1 cellular context compared by ENCODE assay signal in the genomic region with DNA sequence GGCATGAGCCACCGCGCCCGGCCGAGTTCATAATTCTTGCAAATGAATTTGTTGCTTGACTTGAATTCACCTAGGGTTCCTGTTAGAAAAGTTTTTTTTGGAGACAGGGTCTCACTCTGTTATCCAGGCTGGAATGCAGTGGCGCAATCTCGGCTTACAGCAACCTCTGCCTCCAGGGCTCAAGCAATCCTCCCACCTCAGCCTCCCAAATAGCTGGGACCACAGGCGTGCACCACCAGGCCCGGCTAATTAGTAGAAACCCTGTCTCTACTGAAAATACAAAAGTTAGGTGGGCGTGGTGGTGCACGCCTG.
TF ChIP-seq lines count a peak whose summit lies in the region.

No MANE protein-coding gene starts in this region.

TF ChIP-seq in HepG2, 621 proteins besides CTCF, POLR2A, EP300 and RAD21 (continued from another document and continues in another):
- TF ChIP-seq HMGXB4 (CRISPR knock-in tag; IDR thresholded peaks at IDR 0.05; ENCODE audit: borderline replicate concordance in 1 of 2, low read depth in 1 of 2) (0 out of 4 replicates have a peak, but pooled peaks of 1 of the 2 experiments have one; percentile 3), NPAS2 (CRISPR knock-in tag; IDR thresholded peaks at IDR 0.05; ENCODE audit: borderline replicate concordance) (no peak), ZNF770 (CRISPR knock-in tag; IDR thresholded peaks at IDR 0.05) (peak; percentile 90), ZKSCAN8 (CRISPR knock-in tag; IDR thresholded peaks at IDR 0.05; ENCODE audit: borderline replicate concordance) (no peak), ZFP82 (CRISPR knock-in tag; IDR thresholded peaks at IDR 0.05; ENCODE audit: borderline replicate concordance) (no peak), ZNF337 (CRISPR knock-in tag; IDR thresholded peaks at IDR 0.05; ENCODE audit: borderline replicate concordance, low read depth) (no peak), PCBP1 (IDR thresholded peaks at IDR 0.05; ENCODE audit: borderline replicate concordance, low read depth, low read length) (no peak), STAG1 (CRISPR knock-in tag; IDR thresholded peaks at IDR 0.05) (no peak), ZFP36 (IDR thresholded peaks at IDR 0.05; ENCODE audit: borderline replicate concordance, low read depth, low read length, partially characterized antibody) (no peak), ZHX2 (IDR thresholded peaks at IDR 0.05; ENCODE audit: low read depth) (no peak), ZHX2 (CRISPR knock-in tag; IDR thresholded peaks at IDR 0.05; ENCODE audit: borderline replicate concordance) (no peak), PAXIP1 (CRISPR knock-in tag; conservative IDR thresholded peaks at IDR 0.05) (no peak), MEIS1 (CRISPR knock-in tag; IDR thresholded peaks at IDR 0.05; ENCODE audit: borderline replicate concordance) (no peak), TCF7L2 (IDR thresholded peaks at IDR 0.05; ENCODE audit: low read depth, low read length) (no peak), ADNP (CRISPR knock-in tag; IDR thresholded peaks at IDR 0.05) (no peak), ZNF660 (CRISPR knock-in tag; IDR thresholded peaks at IDR 0.05; ENCODE audit: borderline replicate concordance, low read depth) (no peak), NFKB2 (CRISPR knock-in tag; IDR thresholded peaks at IDR 0.05; ENCODE audit: borderline replicate concordance) (no peak), ZFX (CRISPR knock-in tag; IDR thresholded peaks at IDR 0.05; ENCODE audit: low read depth) (no peak)
- TF ChIP-seq, protein P1, sequence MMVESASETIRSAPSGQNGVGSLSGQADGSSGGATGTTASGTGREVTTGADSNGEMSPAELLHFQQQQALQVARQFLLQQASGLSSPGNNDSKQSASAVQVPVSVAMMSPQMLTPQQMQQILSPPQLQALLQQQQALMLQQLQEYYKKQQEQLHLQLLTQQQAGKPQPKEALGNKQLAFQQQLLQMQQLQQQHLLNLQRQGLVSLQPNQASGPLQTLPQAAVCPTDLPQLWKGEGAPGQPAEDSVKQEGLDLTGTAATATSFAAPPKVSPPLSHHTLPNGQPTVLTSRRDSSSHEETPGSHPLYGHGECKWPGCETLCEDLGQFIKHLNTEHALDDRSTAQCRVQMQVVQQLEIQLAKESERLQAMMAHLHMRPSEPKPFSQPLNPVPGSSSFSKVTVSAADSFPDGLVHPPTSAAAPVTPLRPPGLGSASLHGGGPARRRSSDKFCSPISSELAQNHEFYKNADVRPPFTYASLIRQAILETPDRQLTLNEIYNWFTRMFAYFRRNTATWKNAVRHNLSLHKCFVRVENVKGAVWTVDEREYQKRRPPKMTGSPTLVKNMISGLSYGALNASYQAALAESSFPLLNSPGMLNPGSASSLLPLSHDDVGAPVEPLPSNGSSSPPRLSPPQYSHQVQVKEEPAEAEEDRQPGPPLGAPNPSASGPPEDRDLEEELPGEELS (CRISPR knock-in tag; IDR thresholded peaks at IDR 0.05): 0 out of 2 replicates have a peak, but pooled peaks have one; percentile 5
- TF ChIP-seq, protein P2, sequence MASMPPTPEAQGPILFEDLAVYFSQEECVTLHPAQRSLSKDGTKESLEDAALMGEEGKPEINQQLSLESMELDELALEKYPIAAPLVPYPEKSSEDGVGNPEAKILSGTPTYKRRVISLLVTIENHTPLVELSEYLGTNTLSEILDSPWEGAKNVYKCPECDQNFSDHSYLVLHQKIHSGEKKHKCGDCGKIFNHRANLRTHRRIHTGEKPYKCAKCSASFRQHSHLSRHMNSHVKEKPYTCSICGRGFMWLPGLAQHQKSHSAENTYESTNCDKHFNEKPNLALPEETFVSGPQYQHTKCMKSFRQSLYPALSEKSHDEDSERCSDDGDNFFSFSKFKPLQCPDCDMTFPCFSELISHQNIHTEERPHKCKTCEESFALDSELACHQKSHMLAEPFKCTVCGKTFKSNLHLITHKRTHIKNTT (CRISPR knock-in tag; IDR thresholded peaks at IDR 0.05): no peak
- TF ChIP-seq, protein P3, sequence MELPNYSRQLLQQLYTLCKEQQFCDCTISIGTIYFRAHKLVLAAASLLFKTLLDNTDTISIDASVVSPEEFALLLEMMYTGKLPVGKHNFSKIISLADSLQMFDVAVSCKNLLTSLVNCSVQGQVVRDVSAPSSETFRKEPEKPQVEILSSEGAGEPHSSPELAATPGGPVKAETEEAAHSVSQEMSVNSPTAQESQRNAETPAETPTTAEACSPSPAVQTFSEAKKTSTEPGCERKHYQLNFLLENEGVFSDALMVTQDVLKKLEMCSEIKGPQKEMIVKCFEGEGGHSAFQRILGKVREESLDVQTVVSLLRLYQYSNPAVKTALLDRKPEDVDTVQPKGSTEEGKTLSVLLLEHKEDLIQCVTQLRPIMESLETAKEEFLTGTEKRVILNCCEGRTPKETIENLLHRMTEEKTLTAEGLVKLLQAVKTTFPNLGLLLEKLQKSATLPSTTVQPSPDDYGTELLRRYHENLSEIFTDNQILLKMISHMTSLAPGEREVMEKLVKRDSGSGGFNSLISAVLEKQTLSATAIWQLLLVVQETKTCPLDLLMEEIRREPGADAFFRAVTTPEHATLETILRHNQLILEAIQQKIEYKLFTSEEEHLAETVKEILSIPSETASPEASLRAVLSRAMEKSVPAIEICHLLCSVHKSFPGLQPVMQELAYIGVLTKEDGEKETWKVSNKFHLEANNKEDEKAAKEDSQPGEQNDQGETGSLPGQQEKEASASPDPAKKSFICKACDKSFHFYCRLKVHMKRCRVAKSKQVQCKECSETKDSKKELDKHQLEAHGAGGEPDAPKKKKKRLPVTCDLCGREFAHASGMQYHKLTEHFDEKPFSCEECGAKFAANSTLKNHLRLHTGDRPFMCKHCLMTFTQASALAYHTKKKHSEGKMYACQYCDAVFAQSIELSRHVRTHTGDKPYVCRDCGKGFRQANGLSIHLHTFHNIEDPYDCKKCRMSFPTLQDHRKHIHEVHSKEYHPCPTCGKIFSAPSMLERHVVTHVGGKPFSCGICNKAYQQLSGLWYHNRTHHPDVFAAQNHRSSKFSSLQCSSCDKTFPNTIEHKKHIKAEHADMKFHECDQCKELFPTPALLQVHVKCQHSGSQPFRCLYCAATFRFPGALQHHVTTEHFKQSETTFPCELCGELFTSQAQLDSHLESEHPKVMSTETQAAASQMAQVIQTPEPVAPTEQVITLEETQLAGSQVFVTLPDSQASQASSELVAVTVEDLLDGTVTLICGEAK (IDR thresholded peaks at IDR 0.05): no peak
- TF ChIP-seq, protein P3 (CRISPR knock-in tag; IDR thresholded peaks at IDR 0.05): no peak
